In genomic region chr19:57817976-57818375, GRCh38 we compare ENCODE assay signal across 24 cellular contexts. TPM values are rescaled to one million over a fixed set of nuclear protein-coding genes. Genes with fewer than 3 reads are reported as not detected.
DNase-seq lines count a peak whose midpoint lies in the region; ATAC-seq and TF ChIP-seq lines count a peak whose summit lies in the region.
"Had no signal": no experiment of that assay in that cellular context is flagged by ENCODE, and none has a peak within 500 bp of the region (broad histone marks: within the 10 kb centered on the region; RNA-seq: fewer than 3 reads in every experiment).

No MANE protein-coding gene starts in this region.

- H3K36me3 Mint-ChIP-seq in MCF 10A (ENCODE audit: insufficient read depth, unreplicated experiment) (peaks cover 31% of the 10 kb centered on the region), naive B cell (no peaks in the 10 kb centered on the region), type B pancreatic cell (peaks cover 15% of the 10 kb centered on the region)

- no TSS peak for BruUV-seq in MCF 10A (replicated peaks; lab: Mats Ljungman, UMichigan)

- no peak overlapping the region for H3K4me3 ChIP-seq in breast epithelium
- H3K4me3 ChIP-seq: esophagus squamous epithelium, pancreas had no signal

- H3K27ac ChIP-seq in breast epithelium (no peak overlapping the region), VCaP (peak overlapping the region; percentile 97)
- H3K27ac ChIP-seq: C4-2B had no signal

- no peaks in the 10 kb centered on the region for H3K9me3 Mint-ChIP-seq in MCF 10A (ENCODE audit: unreplicated experiment)
- no peaks in the 10 kb centered on the region for H3K9me3 Mint-ChIP-seq in naive B cell
- H3K9me3 Mint-ChIP-seq in type B pancreatic cell, result no peaks in the 10 kb centered on the region
- H3K9me3 Mint-ChIP-seq: activated CD8-positive, alpha-beta T cell treated with anti-CD3 and anti-CD28 coated beads for 36 hours; activated naive CD4-positive, alpha-beta T cell treated with anti-CD3 and anti-CD28 coated beads, Interleukin-2, amount 50 U/mL, for 72 hours; T-cell had no signal

- POLR2A ChIA-PET in MCF 10A (lab: Yijun Ruan, JAX), result interaction anchor here (0.5 kb wide), 1 partner anchor 590 kb away, joined by 3 read pairs; the partner anchor contains the start of gene ZNF584

- H3K27me3 Mint-ChIP-seq in MCF 10A (ENCODE audit: insufficient read depth, unreplicated experiment), result no peaks in the 10 kb centered on the region
- no peaks in the 10 kb centered on the region for H3K27me3 Mint-ChIP-seq in naive B cell
- H3K27me3 Mint-ChIP-seq in type B pancreatic cell, result no peaks in the 10 kb centered on the region
- H3K27me3 Mint-ChIP-seq: activated CD8-positive, alpha-beta T cell treated with anti-CD3 and anti-CD28 coated beads for 36 hours; T-cell had no signal

- no peaks in the 10 kb centered on the region for H3K36me3 ChIP-seq in breast epithelium
- H3K36me3 ChIP-seq: pancreas had no signal

- CTCF ChIA-PET in MCF 10A (lab: Yijun Ruan, JAX), result no interaction called here

- no peak for ATAC-seq in naive B cell (ENCODE audit: low read depth in 2 of 2)
- no peak for ATAC-seq in HG03139 (IDR thresholded peaks at IDR 0.05; ENCODE audit: unreplicated experiment)
- no peak for ATAC-seq in HG03159 (IDR thresholded peaks at IDR 0.05; ENCODE audit: unreplicated experiment)
- ATAC-seq: activated CD8-positive, alpha-beta T cell treated with anti-CD3 and anti-CD28 coated beads for 36 hours; activated naive CD4-positive, alpha-beta T cell treated with anti-CD3 and anti-CD28 coated beads, Interleukin-2, amount 50 U/mL, for 72 hours; Panc1; pancreas; right cardiac atrium; T-cell had no signal

- no peaks in the 10 kb centered on the region for H3K27me3 ChIP-seq in breast epithelium
- H3K27me3 ChIP-seq: esophagus squamous epithelium, pancreas had no signal

- no peak for TF ChIP-seq POLR2A in breast epithelium (IDR thresholded peaks at IDR 0.05)

- H3K4me1 ChIP-seq in breast epithelium, result peaks cover 0 to 7% of the 10 kb centered on the region in 2 donors

- H3K4me3 Mint-ChIP-seq in MCF 10A (ENCODE audit: unreplicated experiment), result peak overlapping the region; percentile 85
- H3K4me3 Mint-ChIP-seq in naive B cell, result peak overlapping the region; percentile 15 to 98 (median 62)
- H3K4me3 Mint-ChIP-seq in type B pancreatic cell, result peak overlapping the region; percentile 96

- DNase-seq in MCF 10A (ENCODE audit: unreplicated experiment) (no peak), breast epithelium (ENCODE audit: low spot score in 2 of 2) (no peak), naive B cell (no peak), type B pancreatic cell (ENCODE audit: extremely low spot score, unreplicated experiment) (no peak), iPS-NIHi11 (ENCODE audit: low spot score) (no peak)
- DNase-seq: activated CD8-positive, alpha-beta T cell treated with anti-CD3 and anti-CD28 coated beads for 36 hours; DMS153; effector memory CD4-positive, alpha-beta T cell; esophagus squamous epithelium; kidney glomerular epithelial cell; mammary epithelial cell; NCI-H1105 treated with DMSO at 0.1 percent for 48 hours; NCI-H2107; NCI-H446 treated with DMSO at 0.1 percent for 48 hours; pancreas; right cardiac atrium; stimulated activated CD4-positive, alpha-beta T cell treated with anti-CD3 and anti-CD28 coated beads, Interleukin-12 subunit alpha, Interleukin-12 subunit beta, amount 100 ng/mL, for 4 hours; T-cell had no signal

- H3K9me3 ChIP-seq in breast epithelium, result no peaks in the 10 kb centered on the region
- H3K9me3 ChIP-seq: esophagus squamous epithelium, pancreas had no signal

- no peak for TF ChIP-seq CTCF in MCF 10A (IDR thresholded peaks at IDR 0.05; ENCODE audit: unreplicated experiment)
- no peak for TF ChIP-seq CTCF in breast epithelium (IDR thresholded peaks at IDR 0.05)
- no peak for TF ChIP-seq CTCF in VCaP (conservative IDR thresholded peaks at IDR 0.05)
- no peak for TF ChIP-seq CTCF in type B pancreatic cell (conservative IDR thresholded peaks at IDR 0.05)

- intact Hi-C loops in MCF 10A (cut with micrococcal nuclease), result loop anchor here (5.0 kb wide), 1 partner anchor 136 kb away; the partner anchor contains the start of gene ZNF551
- intact Hi-C loops in breast epithelium (cut with DNase I; ENCODE audit: low total_unique reads), result no loop called here

- no peak overlapping the region for H3K27ac Mint-ChIP-seq in MCF 10A (ENCODE audit: low read depth, unreplicated experiment)
- peak overlapping the region in 3 of 6 donors; percentile 7 to 69 (median 31) for H3K27ac Mint-ChIP-seq in naive B cell
- peak overlapping the region; percentile 96 for H3K27ac Mint-ChIP-seq in type B pancreatic cell

- H3K4me1 Mint-ChIP-seq in MCF 10A (ENCODE audit: insufficient read depth, unreplicated experiment) (peaks cover 25% of the 10 kb centered on the region), naive B cell (peaks cover 47 to 69% (median 53%) of the 10 kb centered on the region in 3 donors), type B pancreatic cell (ENCODE audit: unreplicated experiment) (peaks cover 50% of the 10 kb centered on the region)

RNA-seq across cellular contexts. Expression of gene ZNF552, which starts 3.3 kb away (rescaled TPM):
- total RNA-seq in MCF 10A (2022), result 5.5 and 5.6 TPM in 2 replicates
- 10 to 100 TPM in 2 of 3 donors, 1 to 10 TPM in 1; 4.0 to 71.4 (median 54.9) TPM for total RNA-seq in breast epithelium
- 10 to 100 TPM in 2 of 6 donors, 1 to 10 TPM in 4; 4.1 to 15.2 (median 6.3) TPM for polyA plus RNA-seq in naive B cell (ENCODE audit: low read depth in 6 of 6)
- 19.0 and 30.4 TPM in 2 replicates for total RNA-seq in type B pancreatic cell (ENCODE audit: low replicate concordance)

RNA-seq across cellular contexts. Expression of gene ZNF587B, which starts 12.1 kb away (rescaled TPM):
- total RNA-seq in MCF 10A (2022) (19.0 and 19.4 TPM in 2 replicates), breast epithelium (10 to 100 TPM; 10.7 to 26.6 (median 25.2) TPM), type B pancreatic cell (ENCODE audit: low replicate concordance) (20.9 and 25.5 TPM in 2 replicates)
- polyA plus RNA-seq in naive B cell (ENCODE audit: low read depth in 6 of 6), result 1 to 10 TPM in 5 of 6 donors, not detected in 1; 1.3 to 3.0 (median 1.5) TPM

RNA-seq across cellular contexts. Expression of gene ZNF587, which starts 31.7 kb away (rescaled TPM):
- total RNA-seq in MCF 10A (2022) (32.4 and 34.2 TPM in 2 replicates), breast epithelium (10 to 100 TPM; 14.4 to 45.4 (median 35.1) TPM), type B pancreatic cell (ENCODE audit: low replicate concordance) (48.2 and 61.3 TPM in 2 replicates)
- polyA plus RNA-seq in naive B cell (ENCODE audit: low read depth in 6 of 6), result 10 to 100 TPM in 1 of 6 donors, 1 to 10 TPM in 5; 4.5 to 11.1 (median 6.8) TPM

RNA-seq across cellular contexts. Expression of gene ZNF586, which starts 48.5 kb away (rescaled TPM):
- 13.4 and 13.9 TPM in 2 replicates for total RNA-seq in MCF 10A (2022)
- 10 to 100 TPM in 2 of 3 donors, 1 to 10 TPM in 1; 9.9 to 40.5 (median 13.4) TPM for total RNA-seq in breast epithelium
- polyA plus RNA-seq in naive B cell (ENCODE audit: low read depth in 6 of 6), result 10 to 100 TPM; 17.1 to 29.8 (median 24.1) TPM
- total RNA-seq in type B pancreatic cell (ENCODE audit: low replicate concordance), result 19.6 and 25.3 TPM in 2 replicates
